20 cellular contexts compared by ENCODE assay signal in genomic region chr16:31270795-31271194, GRCh38. TPM values are rescaled to one million over a fixed set of nuclear protein-coding genes. Genes with fewer than 3 reads are reported as not detected.
"Had no signal": no experiment of that assay in that cellular context is flagged by ENCODE, and none has a peak within 500 bp of the region (broad histone marks: within the 10 kb centered on the region; RNA-seq: fewer than 3 reads in every experiment).

No MANE protein-coding gene starts in this region.

- H3K9me3 ChIP-seq: SJSA1 had no signal

- H3K4me3 ChIP-seq: MG63, SJSA1, SK-N-MC had no signal

- FAIRE-seq: RCC 7860 had no signal

- H3K36me3 ChIP-seq: MG63, SJSA1 had no signal

- DNase-seq: Karpas-422, KG1, MG63, NCI-H1092 treated with DMSO at 0.1 percent for 48 hours, NCI-H1436, NCI-H187, NCI-H2029, NCI-H2081 treated with DMSO at 0.1 percent for 48 hours, NCI-H2227 treated with DMSO at 0.1 percent for 48 hours, NCI-H510A, NCI-H524 treated with DMSO at 0.1 percent for 48 hours, NCI-H69, NCI-H774, Right ventricle myocardium superior, RPMI8226, SIG-M5 had no signal

- H3K27ac ChIP-seq: SJSA1, SK-N-MC had no signal

- H3K27me3 ChIP-seq: SJSA1 had no signal

RNA-seq across cellular contexts. Expression of gene PYDC1, which starts 53.9 kb away (rescaled TPM):
- total RNA-seq: HT-29, Right ventricle myocardium superior, SJSA1 had no signal

RNA-seq across cellular contexts. Expression of gene TRIM72, which starts 56.9 kb away (rescaled TPM):
- total RNA-seq: SJSA1 had no signal
